ENCODE assay signal across 1 cellular context in genomic region chr16:59412275-59412841, GRCh38.
TF ChIP-seq lines count a peak whose summit lies in the region.

No MANE protein-coding gene starts in this region.

TF ChIP-seq in H1, 55 proteins besides CTCF, POLR2A, EP300 and RAD21:
- TF ChIP-seq GTF2F1 (IDR thresholded peaks at IDR 0.05; ENCODE audit: borderline replicate concordance, low read depth, low read length), result no peak
- no peak for TF ChIP-seq NANOG (IDR thresholded peaks at IDR 0.05; ENCODE audit: insufficient read depth, low read depth, low read length, poor library complexity, severe bottlenecking)
- no peak for TF ChIP-seq HDAC2 (IDR thresholded peaks at IDR 0.05; ENCODE audit: borderline replicate concordance in 1 of 2, low read depth in 2 of 2, low read length in 2 of 2)
- TF ChIP-seq RNF2 (IDR thresholded peaks at IDR 0.05; ENCODE audit: borderline replicate concordance, low read depth, low read length, missing control alignments, poor library complexity, severe bottlenecking), result no peak
- TF ChIP-seq SP1 (IDR thresholded peaks at IDR 0.05; ENCODE audit: low read depth, low read length), result no peak
- no peak for TF ChIP-seq SIRT6 (IDR thresholded peaks at IDR 0.05; ENCODE audit: low read length)
- TF ChIP-seq NRF1 (IDR thresholded peaks at IDR 0.05; ENCODE audit: low read depth, low read length), result no peak
TF ChIP-seq in H1: peak in this region for 0.
